In genomic region chr17:82216301-82217119, GRCh38 we compare ENCODE assay signal across 8 cellular contexts. TPM values are rescaled to one million over a fixed set of nuclear protein-coding genes. Genes with fewer than 3 reads are reported as not detected.
DNase-seq lines count a peak whose midpoint lies in the region; ATAC-seq and TF ChIP-seq lines count a peak whose summit lies in the region.

No MANE protein-coding gene starts in this region.

- CTCF ChIA-PET in activated naive CD4-positive, alpha-beta T cell treated with anti-CD3 and anti-CD28 coated beads, Interleukin-2, amount 10 ng/mL, durations not matched to agents 7 days and 5 days (lab: Charles Lee) = interaction anchor here (1.4 kb wide), 1 partner anchor 19 kb away, joined by 3 read pairs; no protein-coding TSS in a partner anchor

- peaks cover 53% of the 10 kb centered on the region for H3K4me1 ChIP-seq in ACC112 (ENCODE audit: control insufficient read depth, insufficient read depth, low read length, unreplicated experiment)
- peaks cover 0 to 53% (median 28%) of the 10 kb centered on the region in 12 donors for H3K4me1 ChIP-seq in heart left ventricle
- H3K4me1 ChIP-seq in smooth muscle cell (ENCODE audit: low read depth) = peaks cover 18% of the 10 kb centered on the region

- H3K36me3 ChIP-seq in ACC112 (ENCODE audit: insufficient read depth, low read length) (no peaks in the 10 kb centered on the region), heart left ventricle (no peaks in the 10 kb centered on the region), smooth muscle cell (ENCODE audit: low read depth) (no peaks in the 10 kb centered on the region)

- peak overlapping the region; percentile 83 for H3K9ac ChIP-seq in smooth muscle cell (ENCODE audit: low read depth)

- TF ChIP-seq CTCF in NB4 (IDR thresholded peaks at IDR 0.05; ENCODE audit: low read depth, low read length) (no peak), heart left ventricle (IDR thresholded peaks at IDR 0.05) (no peak), smooth muscle cell (IDR thresholded peaks at IDR 0.05; ENCODE audit: borderline replicate concordance, insufficient read depth, poor library complexity, severe bottlenecking) (no peak), progenitor cell of endocrine pancreas (IDR thresholded peaks at IDR 0.05; ENCODE audit: unreplicated experiment) (no peak)

- H3K4me3 ChIP-seq in ACC112 (ENCODE audit: low read depth, low read length) (peak overlapping the region; percentile 57), NB4 (ENCODE audit: low read depth, low read length) (peak overlapping the region; percentile 30), heart left ventricle (peak overlapping the region in 1 of 12 donors; percentile 37), smooth muscle cell (no peak overlapping the region)

- H3K79me2 ChIP-seq in ACC112 (ENCODE audit: control insufficient read depth, insufficient read depth, low read length, unreplicated experiment) (peaks cover 26% of the 10 kb centered on the region), smooth muscle cell (ENCODE audit: low read depth) (peaks cover 17% of the 10 kb centered on the region)

- H3K27me3 Mint-ChIP-seq in activated naive CD4-positive, alpha-beta T cell treated with anti-CD3 and anti-CD28 coated beads, Interleukin-2, amount 10 ng/mL, durations not matched to agents 7 days and 5 days = peaks cover 20% of the 10 kb centered on the region
- peaks cover 3% of the 10 kb centered on the region for H3K27me3 Mint-ChIP-seq in progenitor cell of endocrine pancreas

- peaks cover 35% of the 10 kb centered on the region for H3K4me1 Mint-ChIP-seq in activated naive CD4-positive, alpha-beta T cell treated with anti-CD3 and anti-CD28 coated beads, Interleukin-2, amount 10 ng/mL, durations not matched to agents 7 days and 5 days
- peaks cover 3% of the 10 kb centered on the region for H3K4me1 Mint-ChIP-seq in progenitor cell of endocrine pancreas (ENCODE audit: low read depth)

- 39 to 64% (median 56%) methylated on average over 11 to 17 of the region's 17 CpGs for WGBS in heart left ventricle, 4 donors
- WGBS in smooth muscle cell (ENCODE audit: low lambda C conversion rate) = 62% methylated on average over 17 of the region's 17 CpGs

- peaks cover 8% of the 10 kb centered on the region for H3F3A ChIP-seq in smooth muscle cell (ENCODE audit: low read depth)

- peak overlapping the region; percentile 83 for H3K4me2 ChIP-seq in smooth muscle cell

- peak overlapping the region; percentile 96 for H3K27ac ChIP-seq in ACC112 (ENCODE audit: low read depth, low read length)
- peak overlapping the region in 11 of 12 donors; percentile 1 to 99 (median 62) for H3K27ac ChIP-seq in heart left ventricle
- H3K27ac ChIP-seq in smooth muscle cell (ENCODE audit: low read depth) = peak overlapping the region; percentile 97

- peak overlapping the region; percentile 4 for H3K27ac Mint-ChIP-seq in activated naive CD4-positive, alpha-beta T cell treated with anti-CD3 and anti-CD28 coated beads, Interleukin-2, amount 10 ng/mL, durations not matched to agents 7 days and 5 days
- no peak overlapping the region for H3K27ac Mint-ChIP-seq in progenitor cell of endocrine pancreas

- intact Hi-C loops in heart left ventricle (cut with DNase I) = no loop called here

- H3K9me3 ChIP-seq in heart left ventricle (no peaks in the 10 kb centered on the region), smooth muscle cell (replicated peaks; ENCODE audit: low read depth) (no peaks in the 10 kb centered on the region)

- H2AFZ ChIP-seq in ACC112 (ENCODE audit: low read length, unreplicated experiment) = no peak overlapping the region
- H2AFZ ChIP-seq in smooth muscle cell (ENCODE audit: low read depth) = no peak overlapping the region

- peak; percentile 96 for DNase-seq in NB4 (ENCODE audit: low read depth)
- peak; percentile 57 for DNase-seq in activated naive CD4-positive, alpha-beta T cell treated with anti-CD3 and anti-CD28 coated beads, Interleukin-2, amount 10 ng/mL, durations not matched to agents 7 days and 5 days
- DNase-seq in heart left ventricle = peak; percentile 71 to 88 (median 81)
- DNase-seq in smooth muscle cell (lab: John Stamatoyannopoulos, UW; ENCODE audit: unreplicated experiment) = no peak
- no peak for DNase-seq in progenitor cell of endocrine pancreas (ENCODE audit: low spot score, unreplicated experiment)
- DNase-seq in NCI-H2107 (lab: John Stamatoyannopoulos, UW) = no peak

- ATAC-seq in GM18868 (IDR thresholded peaks at IDR 0.05; ENCODE audit: unreplicated experiment) (peak; percentile 54), heart left ventricle (peak; percentile 44 to 82 (median 62))

- TF ChIP-seq POLR2A in NB4 (IDR thresholded peaks at IDR 0.05; ENCODE audit: extremely low read depth, insufficient read length) (peak; percentile 12), heart left ventricle (IDR thresholded peaks at IDR 0.05) (no peak)

- no peaks in the 10 kb centered on the region for H4K20me1 ChIP-seq in smooth muscle cell (ENCODE audit: low read depth)

- H3K36me3 Mint-ChIP-seq in activated naive CD4-positive, alpha-beta T cell treated with anti-CD3 and anti-CD28 coated beads, Interleukin-2, amount 10 ng/mL, durations not matched to agents 7 days and 5 days = no peaks in the 10 kb centered on the region
- no peaks in the 10 kb centered on the region for H3K36me3 Mint-ChIP-seq in progenitor cell of endocrine pancreas (ENCODE audit: insufficient read depth)

- no peak overlapping the region for H3K4me3 Mint-ChIP-seq in activated naive CD4-positive, alpha-beta T cell treated with anti-CD3 and anti-CD28 coated beads, Interleukin-2, amount 10 ng/mL, durations not matched to agents 7 days and 5 days
- H3K4me3 Mint-ChIP-seq in progenitor cell of endocrine pancreas (ENCODE audit: low read depth) = no peak overlapping the region

- H3K27me3 ChIP-seq in ACC112 (ENCODE audit: insufficient read depth, low read length) (no peaks in the 10 kb centered on the region), heart left ventricle (no peaks in the 10 kb centered on the region), smooth muscle cell (ENCODE audit: low read depth) (no peaks in the 10 kb centered on the region)

- no peaks in the 10 kb centered on the region for H3K9me3 Mint-ChIP-seq in activated naive CD4-positive, alpha-beta T cell treated with anti-CD3 and anti-CD28 coated beads, Interleukin-2, amount 10 ng/mL, durations not matched to agents 7 days and 5 days
- H3K9me3 Mint-ChIP-seq in progenitor cell of endocrine pancreas (ENCODE audit: low read depth) = no peaks in the 10 kb centered on the region

RNA-seq across cellular contexts. Expression of gene CCDC57, which starts 3.9 kb away (rescaled TPM):
- total RNA-seq in heart left ventricle (10 to 100 TPM in 5 of 9 donors, 1 to 10 TPM in 4; 4.3 to 17.6 (median 10.7) TPM), smooth muscle cell (11.4 and 18.3 TPM in 2 replicates), progenitor cell of endocrine pancreas (79.0 and 79.3 TPM in 2 replicates)
- polyA plus RNA-seq in heart left ventricle (1 to 10 TPM; 8.7 to 9.5 TPM), smooth muscle cell (23.1 and 34.6 TPM in 2 replicates)

RNA-seq across cellular contexts. Expression of gene SLC16A3, which starts 12.3 kb away (rescaled TPM):
- total RNA-seq in heart left ventricle (10 to 100 TPM in 5 of 9 donors, 1 to 10 TPM in 4; 6.5 to 56.0 (median 12.9) TPM), smooth muscle cell (151 and 180 TPM in 2 replicates), progenitor cell of endocrine pancreas (5.4 and 5.9 TPM in 2 replicates)
- polyA plus RNA-seq in heart left ventricle (10 to 100 TPM in 1 of 2 donors, 1 to 10 TPM in 1; 8.3 to 33.9 TPM), smooth muscle cell (83.3 and 96.1 TPM in 2 replicates)

RNA-seq across cellular contexts. Expression of gene CSNK1D, which starts 57.0 kb away (rescaled TPM):
- total RNA-seq in heart left ventricle (10 to 100 TPM; 38.4 to 83.9 (median 66.1) TPM), smooth muscle cell (51.6 and 75.3 TPM in 2 replicates), progenitor cell of endocrine pancreas (224 and 227 TPM in 2 replicates)
- polyA plus RNA-seq in heart left ventricle (10 to 100 TPM; 47.5 to 88.1 TPM), smooth muscle cell (135 and 172 TPM in 2 replicates)

Comparison
In these comparisons a context has a peak if more than half of its experiments do, and no peak if none do; other contexts are left out.
1. DNase-seq: peak in NB4 (single experiment), activated naive CD4-positive, alpha-beta T cell treated with anti-CD3 and anti-CD28 coated beads, Interleukin-2, amount 10 ng/mL, durations not matched to agents 7 days and 5 days (single experiment) and heart left ventricle (5 of 5); none in smooth muscle cell (single experiment), progenitor cell of endocrine pancreas (single experiment) and NCI-H2107 (single experiment).
2. Peak in every context shown above with its lines, with median percentiles within 50 percentile points of each other: H3K27ac ChIP-seq.